Comparison of ENCODE assay signal across 10 cellular contexts in the genomic region with DNA sequence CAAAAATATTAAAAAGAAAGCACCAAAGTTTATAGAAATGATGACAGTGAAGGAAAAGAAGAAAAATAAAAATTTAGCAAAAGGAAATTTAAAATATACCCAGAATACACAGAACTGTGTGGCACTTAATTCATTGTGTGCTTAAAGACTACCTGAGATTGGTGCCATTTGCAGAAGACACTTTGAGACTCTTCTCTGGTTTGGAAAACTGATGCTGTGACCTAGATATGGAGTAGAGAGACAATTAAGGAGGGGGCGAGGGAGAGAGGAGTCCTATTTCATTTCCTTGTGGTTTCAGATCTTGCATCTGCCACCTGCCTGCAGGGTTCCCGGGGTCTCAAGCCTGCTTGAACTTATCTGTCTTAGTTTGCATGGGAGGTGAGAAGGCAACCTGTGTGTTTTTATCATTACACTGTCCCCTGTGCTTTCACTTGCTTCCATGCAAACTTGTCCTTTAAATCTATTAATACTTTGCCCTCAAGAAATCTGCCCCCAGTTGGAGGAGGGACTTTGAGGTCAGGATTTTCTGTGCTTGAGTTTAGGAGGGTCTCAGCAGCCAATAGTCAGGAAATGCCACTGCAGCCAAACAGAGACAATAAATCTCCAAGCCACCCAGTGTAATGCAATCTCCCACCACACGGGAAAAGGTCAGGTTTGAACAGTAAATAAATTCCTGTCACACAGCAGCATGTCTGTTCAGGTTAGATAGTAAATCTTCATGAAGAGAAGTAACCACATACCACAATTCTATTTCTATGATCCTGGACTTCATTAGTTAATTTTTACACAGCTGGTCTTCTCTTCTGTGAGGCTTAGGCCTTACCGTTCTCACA.
DNase-seq lines count a peak whose midpoint lies in the region; ATAC-seq and TF ChIP-seq lines count a peak whose summit lies in the region.
"Had no signal": no experiment of that assay in that cellular context is flagged by ENCODE, and none has a peak within 500 bp of the region (broad histone marks: within the 10 kb centered on the region; RNA-seq: fewer than 3 reads in every experiment).

No MANE protein-coding gene starts in this region.

- H3K9ac ChIP-seq in OCI-LY3 (ENCODE audit: low read length), result no peak overlapping the region
- H3K9ac ChIP-seq: BLaER1 had no signal

- H3K79me2 ChIP-seq in OCI-LY3 (ENCODE audit: low read length), result no peaks in the 10 kb centered on the region

- H3K27me3 ChIP-seq in OCI-LY3 (ENCODE audit: low read depth, low read length), result no peaks in the 10 kb centered on the region
- H3K27me3 ChIP-seq in foreskin keratinocyte, result no peaks in the 10 kb centered on the region
- H3K27me3 ChIP-seq in thoracic aorta (replicated peaks; ENCODE audit: insufficient read depth), result no peaks in the 10 kb centered on the region
- H3K27me3 ChIP-seq: BLaER1 had no signal

- no peaks in the 10 kb centered on the region for H4K20me1 ChIP-seq in OCI-LY3 (ENCODE audit: insufficient read depth, low read length)
- H4K20me1 ChIP-seq: BLaER1 had no signal

- H3K9me3 ChIP-seq in OCI-LY3 (ENCODE audit: insufficient read depth, low read length) (no peaks in the 10 kb centered on the region), thoracic aorta (no peaks in the 10 kb centered on the region)
- H3K9me3 ChIP-seq: BLaER1 had no signal

- H3K27ac ChIP-seq in OCI-LY3 (ENCODE audit: low read length), result no peak overlapping the region
- no peak overlapping the region for H3K27ac ChIP-seq in foreskin keratinocyte
- H3K27ac ChIP-seq in thoracic aorta, result no peak overlapping the region
- H3K27ac ChIP-seq: BLaER1 had no signal

- DNase-seq in SHP77 treated with DMSO at 0.1 percent for 48 hours (lab: John Stamatoyannopoulos, UW) (peak; percentile 2), SHP77 (lab: John Stamatoyannopoulos, UW) (no peak), foreskin keratinocyte (peak; percentile 33 to 63), thoracic aorta (ENCODE audit: low spot score) (no peak), superior temporal gyrus (ENCODE audit: extremely low spot score) (no peak)
- DNase-seq: activated CD4-positive, alpha-beta memory T cell treated with anti-CD3 and anti-CD28 coated beads for 36 hours had no signal

- H3K4me3 ChIP-seq in OCI-LY3 (ENCODE audit: low read length) (no peak overlapping the region), thoracic aorta (no peak overlapping the region)
- H3K4me3 ChIP-seq: BLaER1 had no signal

- H2AFZ ChIP-seq in OCI-LY3 (ENCODE audit: low read depth, low read length), result no peak overlapping the region

- no peak overlapping the region for H3K4me2 ChIP-seq in OCI-LY3 (ENCODE audit: low read length)
- H3K4me2 ChIP-seq: BLaER1 had no signal

- H3K4me1 ChIP-seq in OCI-LY3 (ENCODE audit: low read length) (peaks cover 21% of the 10 kb centered on the region), foreskin keratinocyte (no peaks in the 10 kb centered on the region), thoracic aorta (ENCODE audit: control insufficient read depth in 1 of 2, low read depth in 2 of 2) (no peaks in the 10 kb centered on the region)
- H3K4me1 ChIP-seq: BLaER1 had no signal

- 0 out of 2 replicates have a peak, but pooled peaks have one; percentile 13 for TF ChIP-seq CTCF in OCI-LY3 (IDR thresholded peaks at IDR 0.05; ENCODE audit: low read depth, low read length)
- peak; percentile 43 for TF ChIP-seq CTCF in foreskin keratinocyte (conservative IDR thresholded peaks at IDR 0.05)
- peak; percentile 15 for TF ChIP-seq CTCF in thoracic aorta (IDR thresholded peaks at IDR 0.05)

- no peaks in the 10 kb centered on the region for H3K36me3 ChIP-seq in OCI-LY3 (replicated peaks; ENCODE audit: low read depth, low read length)
- H3K36me3 ChIP-seq in thoracic aorta, result no peaks in the 10 kb centered on the region
- H3K36me3 ChIP-seq: BLaER1 had no signal

- ATAC-seq in foreskin keratinocyte (peak; percentile 53), thoracic aorta (ENCODE audit: insufficient number of reproducible peaks, low FRiP score, low read depth) (no peak), HG03135 (IDR thresholded peaks at IDR 0.05; ENCODE audit: unreplicated experiment) (no peak), HG03196 (IDR thresholded peaks at IDR 0.05; ENCODE audit: unreplicated experiment) (no peak)

Comparison
In these comparisons a context has a peak if more than half of its experiments do, and no peak if none do; other contexts are left out.
1. DNase-seq: peak in SHP77 treated with DMSO at 0.1 percent for 48 hours (single experiment) and foreskin keratinocyte (2 of 2); none in SHP77 (0 of 2), thoracic aorta (single experiment) and superior temporal gyrus (single experiment).
2. Peak in every context shown above with its lines, with median percentiles within 50 percentile points of each other: CTCF ChIP-seq.